ENCODE assay signal across 12 cellular contexts in the genomic region with DNA sequence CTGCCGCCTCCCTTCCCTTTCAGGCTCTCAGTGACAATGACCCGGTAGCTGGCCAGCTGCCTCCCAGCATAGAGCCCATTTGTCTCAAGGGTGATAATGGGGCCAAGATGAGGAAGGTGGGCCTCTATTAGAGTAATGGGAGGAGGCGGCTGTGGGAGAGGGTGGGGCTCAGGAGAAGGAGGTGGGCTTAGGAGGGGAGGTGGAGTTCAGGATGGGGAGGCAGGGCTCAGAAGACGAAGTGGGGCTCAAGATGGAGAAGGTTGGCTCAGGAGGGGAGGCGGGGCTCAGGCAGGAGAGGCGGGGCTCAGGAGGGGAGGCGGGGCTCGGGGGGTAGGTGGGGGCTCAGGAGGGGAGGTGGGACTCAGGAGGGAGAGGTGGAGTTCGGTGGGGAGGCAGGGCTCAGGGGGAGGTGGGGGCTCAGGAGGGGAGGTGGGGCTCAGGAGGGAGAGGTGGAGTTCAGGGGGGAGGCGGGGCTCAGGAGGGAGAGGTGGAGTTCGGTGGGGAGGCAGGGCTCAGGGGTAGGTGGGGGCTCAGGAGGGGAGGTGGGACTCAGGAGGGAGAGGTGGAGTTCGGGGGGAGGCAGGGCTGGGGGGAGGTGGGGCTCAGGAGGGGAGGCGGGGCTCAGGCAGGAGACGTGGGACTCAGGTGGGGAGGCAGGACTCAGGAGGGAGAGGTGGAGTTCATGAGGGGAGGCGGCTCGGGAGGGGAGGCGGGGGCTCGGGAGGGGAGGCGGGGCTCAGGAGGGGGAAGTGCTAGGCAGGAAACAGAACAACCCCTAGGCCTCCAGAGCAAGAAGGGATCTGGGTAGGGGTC. TPM values are rescaled to one million over a fixed set of nuclear protein-coding genes. Genes with fewer than 3 reads are reported as not detected.
DNase-seq lines count a peak whose midpoint lies in the region; ATAC-seq, FAIRE-seq and TF ChIP-seq lines count a peak whose summit lies in the region.
"Had no signal": no experiment of that assay in that cellular context is flagged by ENCODE, and none has a peak within 500 bp of the region (broad histone marks: within the 10 kb centered on the region; RNA-seq: fewer than 3 reads in every experiment).

No MANE protein-coding gene starts in this region.

- POLR2A ChIA-PET in A673 (lab: Charles Lee; ENCODE audit: low non-redundant PET): no interaction called here

- CTCF ChIA-PET in A673 (lab: Charles Lee): no interaction called here

- peaks cover 17% of the 10 kb centered on the region; the same call in 1 of the 2 replicates for H3K27me3 ChIP-seq in HUES64 (ENCODE audit: insufficient read depth, low read length)
- H3K27me3 ChIP-seq in iPS-18a (ENCODE audit: control insufficient read depth, insufficient read depth, low read length): peaks cover 17% of the 10 kb centered on the region
- peaks cover 10% of the 10 kb centered on the region for H3K27me3 ChIP-seq in A673 (replicated peaks; ENCODE audit: insufficient read depth, low read depth, low read length, poor library complexity)
- peaks cover 0 to 7% of the 10 kb centered on the region in 2 donors for H3K27me3 ChIP-seq in small intestine (ENCODE audit: control insufficient read depth in 2 of 2, insufficient read depth in 2 of 2, low read length in 2 of 2)

- ATAC-seq in activated T-helper 17 cell treated with anti-CD3 and anti-CD28 coated beads, Interleukin-2, amount 50 U/mL, for 72 hours (replicated peaks): no peak
- ATAC-seq in GM21390 (IDR thresholded peaks at IDR 0.05; ENCODE audit: unreplicated experiment): no peak
- ATAC-seq: activated naive CD8-positive, alpha-beta T cell treated with anti-CD3 and anti-CD28 coated beads, Interleukin-2, amount 50 U/mL, for 24 hours had no signal

- peak overlapping the region; percentile 36 for H3K4me3 ChIP-seq in HUES64 (ENCODE audit: low read length)
- peak overlapping the region; percentile 46 for H3K4me3 ChIP-seq in iPS-18a (ENCODE audit: low read length)
- H3K4me3 ChIP-seq in A673 (ENCODE audit: low read depth, low read length, poor library complexity, severe bottlenecking): no peak overlapping the region
- H3K4me3 ChIP-seq in small intestine (ENCODE audit: low read depth in 1 of 2, low read length in 2 of 2): no peak overlapping the region

- no peaks in the 10 kb centered on the region for H3K9me3 ChIP-seq in HUES64 (ENCODE audit: insufficient read depth, low read depth, low read length)
- H3K9me3 ChIP-seq in iPS-18a (ENCODE audit: control insufficient read depth, low read depth, low read length): no peaks in the 10 kb centered on the region
- H3K9me3 ChIP-seq in A673 (ENCODE audit: low read depth, low read length, poor library complexity, severe bottlenecking): no peaks in the 10 kb centered on the region
- H3K9me3 ChIP-seq in small intestine (ENCODE audit: control insufficient read depth, low read depth): no peaks in the 10 kb centered on the region

- WGBS in HUES64: 72% methylated on average over 12 of the region's 19 CpGs
- 59 to 72% (median 71%) methylated on average over 11 to 18 of the region's 19 CpGs for WGBS in small intestine, 3 donors

- FAIRE-seq in small intestine (lab: Jason Lieb, UNC): no peak

- H3K4me1 Mint-ChIP-seq in activated T-helper 17 cell treated with anti-CD3 and anti-CD28 coated beads, Interleukin-2, amount 50 U/mL, for 72 hours: no peaks in the 10 kb centered on the region

- TF ChIP-seq CTCF in A673 (conservative IDR thresholded peaks at IDR 0.05; ENCODE audit: low read depth, low read length): no peak

- H3K9ac ChIP-seq in HUES64 (ENCODE audit: low read depth, low read length): no peak overlapping the region
- no peak overlapping the region for H3K9ac ChIP-seq in iPS-18a (ENCODE audit: low read length)

- no TSS peak for BruUV-seq in A673 (replicated peaks; lab: Mats Ljungman, UMichigan)

- intact Hi-C loops in A673 (cut with micrococcal nuclease; ENCODE audit: unreplicated experiment): no loop called here

- H3K36me3 ChIP-seq in HUES64 (ENCODE audit: insufficient read depth, low read length) (no peaks in the 10 kb centered on the region), iPS-18a (ENCODE audit: control insufficient read depth, low read depth, low read length) (no peaks in the 10 kb centered on the region), A673 (ENCODE audit: insufficient read depth, low read length, poor library complexity, severe bottlenecking) (no peaks in the 10 kb centered on the region), small intestine (ENCODE audit: control insufficient read depth in 2 of 2, insufficient read depth in 2 of 2, low read length in 2 of 2) (no peaks in the 10 kb centered on the region)

- DNase-seq in COR-L47 (lab: John Stamatoyannopoulos, UW) (peak; percentile 16), NCI-H69 (lab: John Stamatoyannopoulos, UW) (peak; percentile 99), A673 (ENCODE audit: low spot score) (no peak), small intestine (no peak)
- DNase-seq: activated CD4-positive, alpha-beta memory T cell treated with anti-CD3 and anti-CD28 coated beads for 36 hours; activated naive CD8-positive, alpha-beta T cell treated with anti-CD3 and anti-CD28 coated beads, Interleukin-2, amount 50 U/mL, for 24 hours; C1 segment of cervical spinal cord had no signal

- no peak overlapping the region for H3K27ac Mint-ChIP-seq in activated T-helper 17 cell treated with anti-CD3 and anti-CD28 coated beads, Interleukin-2, amount 50 U/mL, for 72 hours
- H3K27ac Mint-ChIP-seq: activated CD4-positive, alpha-beta memory T cell treated with anti-CD3 and anti-CD28 coated beads for 36 hours; activated naive CD8-positive, alpha-beta T cell treated with anti-CD3 and anti-CD28 coated beads, Interleukin-2, amount 50 U/mL, for 24 hours; progenitor cell of endocrine pancreas had no signal

- H3K36me3 Mint-ChIP-seq in activated T-helper 17 cell treated with anti-CD3 and anti-CD28 coated beads, Interleukin-2, amount 50 U/mL, for 72 hours (ENCODE audit: low read depth): no peaks in the 10 kb centered on the region
- H3K36me3 Mint-ChIP-seq: activated CD4-positive, alpha-beta memory T cell treated with anti-CD3 and anti-CD28 coated beads for 36 hours had no signal

- peaks cover 21% of the 10 kb centered on the region for H3K27me3 Mint-ChIP-seq in activated T-helper 17 cell treated with anti-CD3 and anti-CD28 coated beads, Interleukin-2, amount 50 U/mL, for 72 hours

- no peak overlapping the region for H3K4me3 Mint-ChIP-seq in activated T-helper 17 cell treated with anti-CD3 and anti-CD28 coated beads, Interleukin-2, amount 50 U/mL, for 72 hours
- H3K4me3 Mint-ChIP-seq: activated CD4-positive, alpha-beta memory T cell treated with anti-CD3 and anti-CD28 coated beads for 36 hours; activated naive CD8-positive, alpha-beta T cell treated with anti-CD3 and anti-CD28 coated beads, Interleukin-2, amount 50 U/mL, for 24 hours had no signal

- H3K27ac ChIP-seq in HUES64 (ENCODE audit: low read depth, low read length) (no peak overlapping the region), iPS-18a (ENCODE audit: low read length) (no peak overlapping the region), A673 (ENCODE audit: low read depth, low read length, poor library complexity, severe bottlenecking) (no peak overlapping the region), small intestine (ENCODE audit: low read depth in 1 of 2, low read length in 1 of 2) (no peak overlapping the region)

- H3K4me1 ChIP-seq in HUES64 (ENCODE audit: insufficient read depth, low read length): peaks cover 21% of the 10 kb centered on the region
- peaks cover 25% of the 10 kb centered on the region for H3K4me1 ChIP-seq in iPS-18a (ENCODE audit: control insufficient read depth, low read depth, low read length)
- no peaks in the 10 kb centered on the region for H3K4me1 ChIP-seq in A673 (ENCODE audit: insufficient read depth, low read length, poor library complexity, severe bottlenecking)
- H3K4me1 ChIP-seq in small intestine (ENCODE audit: control insufficient read depth in 2 of 2, insufficient read depth in 1 of 2, low read depth in 1 of 2, low read length in 1 of 2): peaks cover 0 to 3% of the 10 kb centered on the region in 2 donors

- H3K9me3 Mint-ChIP-seq in activated T-helper 17 cell treated with anti-CD3 and anti-CD28 coated beads, Interleukin-2, amount 50 U/mL, for 72 hours: no peaks in the 10 kb centered on the region
- H3K9me3 Mint-ChIP-seq: activated CD4-positive, alpha-beta memory T cell treated with anti-CD3 and anti-CD28 coated beads for 36 hours had no signal

RNA-seq across cellular contexts. Expression of a gene that starts 36.8 kb away (rescaled TPM):
- 0.95 TPM for polyA plus RNA-seq in HUES64 (2013, experiment 1 of 2)
- 1.1 TPM for polyA plus RNA-seq in HUES64 (2013, experiment 2 of 2)
- total RNA-seq in A673 (2021): not detected in 2 replicates
- total RNA-seq in activated T-helper 17 cell treated with anti-CD3 and anti-CD28 coated beads, Interleukin-2, amount 50 U/mL, for 72 hours: under 1 TPM; 0.05 to 0.39 TPM
- polyA plus RNA-seq in small intestine: 1 to 10 TPM in 1 of 3 donors, under 1 TPM in 1, not detected in 1; under 0.01 to 1.4 TPM

Comparison
In these comparisons a context has a peak if more than half of its experiments do, and no peak if none do; other contexts are left out.
1. DNase-seq: peak in COR-L47 (single experiment) and NCI-H69 (single experiment); none in A673 (single experiment) and small intestine (single experiment).
2. H3K4me3 ChIP-seq: peak in HUES64 (single experiment) and iPS-18a (single experiment); none in A673 (single experiment) and small intestine (0 of 2).